Comparison of ENCODE assay signal across 9 cellular contexts in the genomic region with DNA sequence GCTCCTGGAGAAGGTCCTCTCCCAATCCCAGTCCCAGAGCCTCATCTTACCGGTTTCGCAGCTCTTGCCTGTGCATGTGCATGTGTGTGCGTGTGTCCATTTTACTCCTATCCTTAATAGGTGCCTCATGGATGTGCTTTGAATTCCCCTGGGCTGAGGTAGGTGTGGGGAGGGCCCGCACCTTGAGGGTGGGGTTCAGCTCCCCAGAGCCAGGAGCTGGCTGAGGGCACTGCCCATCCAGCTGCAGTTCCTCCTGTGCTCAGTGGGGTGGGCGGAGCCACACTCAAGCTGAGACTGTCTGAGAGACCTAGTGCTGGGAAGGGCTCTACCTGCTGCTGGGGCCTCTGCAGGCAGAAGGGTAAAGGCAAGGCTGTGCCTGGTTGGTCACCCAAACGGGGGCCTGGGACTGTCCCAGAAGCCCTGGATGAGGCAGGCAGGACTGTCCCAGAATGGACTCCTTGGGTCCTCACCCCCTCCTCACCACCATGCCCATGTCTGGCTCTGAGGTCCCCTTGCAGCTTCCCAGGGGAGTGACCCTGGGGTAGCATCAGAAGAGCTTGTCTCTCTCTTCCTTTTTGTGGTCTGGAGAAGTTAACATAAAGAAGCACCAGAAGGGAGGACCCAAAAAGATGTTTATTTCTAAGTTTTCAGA. TPM values are rescaled to one million over a fixed set of nuclear protein-coding genes. Genes with fewer than 3 reads are reported as not detected.
A peak's percentile ranks its signal among the peaks of the same experiment; 100 is the strongest.
DNase-seq lines count a peak whose midpoint lies in the region; ATAC-seq and TF ChIP-seq lines count a peak whose summit lies in the region.
"Had no signal": no experiment of that assay in that cellular context is flagged by ENCODE, and none has a peak within 500 bp of the region (broad histone marks: within the 10 kb centered on the region; RNA-seq: fewer than 3 reads in every experiment).

No MANE protein-coding gene starts in this region.

- H3K9me3 ChIP-seq in mesenchymal stem cell (ENCODE audit: control insufficient read depth, low read length) = no peaks in the 10 kb centered on the region
- H3K9me3 ChIP-seq: neutrophil had no signal

- H3K4me1 Mint-ChIP-seq in Calu3 (ENCODE audit: low read depth, unreplicated experiment) = no peaks in the 10 kb centered on the region

- H3K36me3 ChIP-seq in mesenchymal stem cell (ENCODE audit: control insufficient read depth in 1 of 2, insufficient read depth in 2 of 2, low read depth in 1 of 2, low read length in 2 of 2) = peaks cover 9 to 57% of the 10 kb centered on the region in 2 experiments
- H3K36me3 ChIP-seq: neutrophil had no signal

- no peak overlapping the region for H2AK5ac ChIP-seq in mesenchymal stem cell (ENCODE audit: low read length, severe bottlenecking)

- H3K27ac ChIP-seq in mesenchymal stem cell (ENCODE audit: low read length, poor library complexity, severe bottlenecking) (peak overlapping the region; percentile 50), dorsolateral prefrontal cortex (peak overlapping the region in 16 of 59 donors; percentile 1 to 61 (median 30))
- H3K27ac ChIP-seq: neutrophil had no signal

- H3K4me3 ChIP-seq in mesenchymal stem cell (ENCODE audit: insufficient read depth in 1 of 2, low read depth in 1 of 2, low read length in 2 of 2) (no peak overlapping the region), dorsolateral prefrontal cortex (no peak overlapping the region)

- H3K23ac ChIP-seq in mesenchymal stem cell (ENCODE audit: low read length in 2 of 2) = no peak overlapping the region

- WGBS in mesenchymal stem cell = 89% methylated on average over 6 of the region's 6 CpGs

- H3K79me1 ChIP-seq in mesenchymal stem cell (replicated peaks; ENCODE audit: low read length, poor library complexity, severe bottlenecking) = peaks cover 4% of the 10 kb centered on the region

- no peak overlapping the region for H3K4me3 Mint-ChIP-seq in Calu3 (ENCODE audit: low read depth, unreplicated experiment)

- H2AFZ ChIP-seq in mesenchymal stem cell (ENCODE audit: low read depth, low read length) = no peak overlapping the region

- CTCF ChIA-PET in Calu3 (lab: Charles Lee) = interaction anchor here (1.0 to 4.1 kb wide), 3 partner anchors 10 to 264 kb away, joined by 3 to 24 read pairs (median 4); no protein-coding TSS in a partner anchor

- no peak overlapping the region for H2BK12ac ChIP-seq in mesenchymal stem cell (ENCODE audit: low read length in 2 of 2)

- H3K27me3 ChIP-seq in mesenchymal stem cell (ENCODE audit: control insufficient read depth in 1 of 2, insufficient read depth in 1 of 2, low read length in 2 of 2) (peaks cover 0 to 35% of the 10 kb centered on the region in 2 experiments), dorsolateral prefrontal cortex (peaks cover 0 to 42% (median 28%) of the 10 kb centered on the region in 45 donors)

- no peak overlapping the region for H3K27ac Mint-ChIP-seq in Calu3 (ENCODE audit: unreplicated experiment)

- no TSS peak for BruUV-seq in Calu3 (replicated peaks; lab: Mats Ljungman, UMichigan)

- no peak overlapping the region for H2BK5ac ChIP-seq in mesenchymal stem cell (ENCODE audit: low read depth, low read length, poor library complexity, severe bottlenecking)

- no peak overlapping the region for H2BK120ac ChIP-seq in mesenchymal stem cell (ENCODE audit: low read depth, low read length)

- H4K91ac ChIP-seq in mesenchymal stem cell (ENCODE audit: low read length) = peak overlapping the region; percentile 66

- TF ChIP-seq CTCF in Calu3 (IDR thresholded peaks at IDR 0.05; ENCODE audit: unreplicated experiment) (no peak), dorsolateral prefrontal cortex (IDR thresholded peaks at IDR 0.05 in 54 of 56, conservative IDR thresholded peaks at IDR 0.05 in 2 of 56; ENCODE audit: low read depth in 1 of 56, partially characterized antibody in 56 of 56) (no peak)

- DNase-seq in Calu3 = peak; percentile 54
- peak; percentile 23 for DNase-seq in SIG-M5 treated with dmso at 0.1 percent for 504 hours (lab: John Stamatoyannopoulos, UW; ENCODE audit: unreplicated experiment)
- no peak for DNase-seq in mesenchymal stem cell
- no peak for DNase-seq in globus pallidus (ENCODE audit: low spot score)
- DNase-seq in NCI-H2081 treated with DMSO at 0.1 percent for 48 hours (lab: John Stamatoyannopoulos, UW) = no peak
- no peak for DNase-seq in dorsolateral prefrontal cortex

- H4K8ac ChIP-seq in mesenchymal stem cell (ENCODE audit: low read length) = no peak overlapping the region

- H2BK15ac ChIP-seq in mesenchymal stem cell (ENCODE audit: low read depth, poor library complexity, severe bottlenecking) = no peak overlapping the region

- H3K4ac ChIP-seq in mesenchymal stem cell (ENCODE audit: low read depth in 1 of 2, low read length in 2 of 2) = no peak overlapping the region

- no peak overlapping the region for H3K18ac ChIP-seq in mesenchymal stem cell (ENCODE audit: low read depth in 1 of 2, low read length in 2 of 2)

- no peaks in the 10 kb centered on the region for H3K36me3 Mint-ChIP-seq in Calu3 (ENCODE audit: insufficient read depth, unreplicated experiment)

- no peak overlapping the region for H3K4me2 ChIP-seq in mesenchymal stem cell (ENCODE audit: low read length, poor library complexity, severe bottlenecking)

- H3K27me3 Mint-ChIP-seq in Calu3 (ENCODE audit: unreplicated experiment) = no peaks in the 10 kb centered on the region

- peak; percentile 54 for ATAC-seq in GM19025 (IDR thresholded peaks at IDR 0.05; ENCODE audit: low read depth, unreplicated experiment)
- ATAC-seq in HG03045 (IDR thresholded peaks at IDR 0.05; ENCODE audit: unreplicated experiment) = peak; percentile 61

- H3K9ac ChIP-seq in mesenchymal stem cell (ENCODE audit: low read length) = peak overlapping the region; percentile 59

- H3K4me1 ChIP-seq in mesenchymal stem cell (ENCODE audit: control insufficient read depth, insufficient read depth, low read depth, low read length) = peaks cover 37% of the 10 kb centered on the region

- no peaks in the 10 kb centered on the region for H3K9me3 Mint-ChIP-seq in Calu3 (ENCODE audit: low read depth, unreplicated experiment)

- intact Hi-C loops in Calu3 (cut with micrococcal nuclease; ENCODE audit: unreplicated experiment) (no loop called here), dorsolateral prefrontal cortex (cut with DNase I) (no loop called here)

- no peak overlapping the region for H3K14ac ChIP-seq in mesenchymal stem cell (ENCODE audit: low read length in 2 of 2)

RNA-seq across cellular contexts. Expression of a gene that starts 8.9 kb away (rescaled TPM):
- total RNA-seq in Calu3 (2022) (not detected in 2 replicates), dorsolateral prefrontal cortex (10 to 100 TPM in 2 of 120 experiments, 1 to 10 TPM in 117, under 1 TPM in 1; 0.95 to 12.5 (median 4.1) TPM)
- polyA plus RNA-seq in mesenchymal stem cell (2013, experiment 1 of 2) = 0.23 TPM
- polyA plus RNA-seq in mesenchymal stem cell (2013, experiment 2 of 2) = 0.25 TPM

RNA-seq across cellular contexts. Expression of a gene that starts 24.9 kb away (rescaled TPM):
- total RNA-seq in Calu3 (2022) (26.4 and 28.5 TPM in 2 replicates), dorsolateral prefrontal cortex (10 to 100 TPM; 18.3 to 36.0 (median 26.0) TPM)
- 42.4 TPM for polyA plus RNA-seq in mesenchymal stem cell (2013, experiment 1 of 2)
- 39.8 TPM for polyA plus RNA-seq in mesenchymal stem cell (2013, experiment 2 of 2)

Comparison
In these comparisons a context has a peak if more than half of its experiments do, and no peak if none do; other contexts are left out.
1. DNase-seq: peak in Calu3 (single experiment) and SIG-M5 treated with dmso at 0.1 percent for 504 hours (single experiment); none in mesenchymal stem cell (single experiment), globus pallidus (single experiment), NCI-H2081 treated with DMSO at 0.1 percent for 48 hours (single experiment) and dorsolateral prefrontal cortex (0 of 10).